Comparison of ENCODE assay signal across 21 cellular contexts in genomic region chr2:233455491-233455890, GRCh38.
A peak's percentile ranks its signal among the peaks of the same experiment; 100 is the strongest.
DNase-seq lines count a peak whose midpoint lies in the region; ATAC-seq, FAIRE-seq and TF ChIP-seq lines count a peak whose summit lies in the region.
"Had no signal": no experiment of that assay in that cellular context is flagged by ENCODE, and none has a peak within 500 bp of the region (broad histone marks: within the 10 kb centered on the region; RNA-seq: fewer than 3 reads in every experiment).

No MANE protein-coding gene starts in this region.

- H3K4me1 Mint-ChIP-seq in activated CD8-positive, alpha-beta T cell treated with anti-CD3 and anti-CD28 coated beads, Interleukin-2, amount 10 ng/mL, durations not matched to agents 7 days and 5 days (ENCODE audit: low read depth) = peaks cover 9% of the 10 kb centered on the region
- H3K4me1 Mint-ChIP-seq in activated CD8-positive, alpha-beta T cell treated with anti-CD3 and anti-CD28 coated beads for 36 hours (ENCODE audit: low read depth) = no peaks in the 10 kb centered on the region

- H3K79me2 ChIP-seq in HepG2 (ENCODE audit: insufficient read depth, low read length) = no peaks in the 10 kb centered on the region

- no peak for FAIRE-seq in HepG2 (lab: Jason Lieb, UNC)
- FAIRE-seq in urothelium cell line (lab: Jason Lieb, UNC) = no peak
- FAIRE-seq: G401.6, H1 had no signal

- no peaks in the 10 kb centered on the region for H3K9me3 ChIP-seq in right lobe of liver
- H3K9me3 ChIP-seq in HepG2 (ENCODE audit: low read length) = no peaks in the 10 kb centered on the region
- no peaks in the 10 kb centered on the region for H3K9me3 ChIP-seq in lower lobe of right lung
- H3K9me3 ChIP-seq in upper lobe of right lung = no peaks in the 10 kb centered on the region

- no peaks in the 10 kb centered on the region for H3K27me3 ChIP-seq in right lobe of liver
- no peaks in the 10 kb centered on the region for H3K27me3 ChIP-seq in HepG2 (ENCODE audit: control insufficient read depth in 1 of 2, insufficient read depth in 2 of 2, low read length in 2 of 2)
- H3K27me3 ChIP-seq in lower lobe of right lung (ENCODE audit: low read depth) = no peaks in the 10 kb centered on the region
- H3K27me3 ChIP-seq in upper lobe of right lung = no peaks in the 10 kb centered on the region

- ATAC-seq in activated CD8-positive, alpha-beta T cell treated with anti-CD3 and anti-CD28 coated beads, Interleukin-2, amount 10 ng/mL, durations not matched to agents 7 days and 5 days = no peak
- no peak for ATAC-seq in activated CD8-positive, alpha-beta T cell treated with anti-CD3 and anti-CD28 coated beads for 36 hours
- no peak for ATAC-seq in right lobe of liver
- ATAC-seq in HepG2 = no peak
- no peak for ATAC-seq in lower lobe of right lung
- ATAC-seq in upper lobe of right lung = no peak
- no peak for ATAC-seq in GM18505 (IDR thresholded peaks at IDR 0.05; ENCODE audit: unreplicated experiment)
- ATAC-seq: HCT116 had no signal

- no peak for TF ChIP-seq RAD21 in HepG2 (CRISPR knock-in tag; IDR thresholded peaks at IDR 0.05)

- H3K4me3 Mint-ChIP-seq in activated CD8-positive, alpha-beta T cell treated with anti-CD3 and anti-CD28 coated beads, Interleukin-2, amount 10 ng/mL, durations not matched to agents 7 days and 5 days = no peak overlapping the region
- no peak overlapping the region for H3K4me3 Mint-ChIP-seq in activated CD8-positive, alpha-beta T cell treated with anti-CD3 and anti-CD28 coated beads for 36 hours

- no peak for DNase-seq in activated CD8-positive, alpha-beta T cell treated with anti-CD3 and anti-CD28 coated beads, Interleukin-2, amount 10 ng/mL, durations not matched to agents 7 days and 5 days
- no peak for DNase-seq in activated CD8-positive, alpha-beta T cell treated with anti-CD3 and anti-CD28 coated beads for 36 hours
- DNase-seq in right lobe of liver (peak in 2 of 3 donors; percentile 7 to 20), HepG2 (ENCODE audit: low spot score) (no peak), lower lobe of right lung (peak; percentile 23), upper lobe of right lung (peak; percentile 45), urothelium cell line (ENCODE audit: low spot score) (no peak)
- DNase-seq: MV-4-11, NCI-H1105 treated with DMSO at 0.1 percent for 48 hours, NCI-H1694, NCI-H2081, NCI-H2171 treated with DMSO at 0.1 percent for 48 hours, NCI-H446, NCI-H526 treated with DMSO at 0.1 percent for 48 hours had no signal

- H3K27ac Mint-ChIP-seq in activated CD8-positive, alpha-beta T cell treated with anti-CD3 and anti-CD28 coated beads, Interleukin-2, amount 10 ng/mL, durations not matched to agents 7 days and 5 days = peak overlapping the region; percentile 15
- no peak overlapping the region for H3K27ac Mint-ChIP-seq in activated CD8-positive, alpha-beta T cell treated with anti-CD3 and anti-CD28 coated beads for 36 hours
- H3K27ac Mint-ChIP-seq: IgD-negative memory B cell had no signal

- TF ChIP-seq CTCF in activated CD8-positive, alpha-beta T cell treated with anti-CD3 and anti-CD28 coated beads for 36 hours (IDR thresholded peaks at IDR 0.05) = no peak
- no peak for TF ChIP-seq CTCF in right lobe of liver (IDR thresholded peaks at IDR 0.05)
- no peak for TF ChIP-seq CTCF in HepG2 (CRISPR knock-in tag; IDR thresholded peaks at IDR 0.05)
- no peak for TF ChIP-seq CTCF in lower lobe of right lung (IDR thresholded peaks at IDR 0.05)
- TF ChIP-seq CTCF in upper lobe of right lung (IDR thresholded peaks at IDR 0.05) = no peak

- no peaks in the 10 kb centered on the region for H3K4me1 ChIP-seq in right lobe of liver
- H3K4me1 ChIP-seq in HepG2 (ENCODE audit: insufficient read depth, low read length) = peaks cover 10% of the 10 kb centered on the region
- no peaks in the 10 kb centered on the region for H3K4me1 ChIP-seq in lower lobe of right lung
- H3K4me1 ChIP-seq in upper lobe of right lung = no peaks in the 10 kb centered on the region

- no TSS peak for BruUV-seq in HepG2 (replicated peaks; lab: Mats Ljungman, UMichigan)

- TF ChIP-seq POLR2A in right lobe of liver (IDR thresholded peaks at IDR 0.05) = no peak
- no peak for TF ChIP-seq POLR2A in HepG2 (IDR thresholded peaks at IDR 0.05; ENCODE audit: insufficient read depth in 1 of 2, low read depth in 2 of 2, low read length in 2 of 2)
- no peak for TF ChIP-seq POLR2A in GM18505 (IDR thresholded peaks at IDR 0.05; ENCODE audit: borderline replicate concordance, extremely low read depth, insufficient read depth, insufficient read length)

- H3K9me3 Mint-ChIP-seq in activated CD8-positive, alpha-beta T cell treated with anti-CD3 and anti-CD28 coated beads, Interleukin-2, amount 10 ng/mL, durations not matched to agents 7 days and 5 days (ENCODE audit: insufficient read depth) = no peaks in the 10 kb centered on the region
- H3K9me3 Mint-ChIP-seq in activated CD8-positive, alpha-beta T cell treated with anti-CD3 and anti-CD28 coated beads for 36 hours = no peaks in the 10 kb centered on the region
- H3K9me3 Mint-ChIP-seq: IgD-negative memory B cell had no signal

- 95% methylated on average over 3 of the region's 7 CpGs for WGBS in right lobe of liver (ENCODE audit: insufficient coverage, low coverage, low lambda C conversion rate, missing lambda C conversion rate)
- WGBS in HepG2 (ENCODE audit: low lambda C conversion rate) = 90% methylated on average over 7 of the region's 7 CpGs

- H3K36me3 Mint-ChIP-seq in activated CD8-positive, alpha-beta T cell treated with anti-CD3 and anti-CD28 coated beads, Interleukin-2, amount 10 ng/mL, durations not matched to agents 7 days and 5 days (ENCODE audit: low read depth) = peaks cover 60% of the 10 kb centered on the region
- H3K36me3 Mint-ChIP-seq in activated CD8-positive, alpha-beta T cell treated with anti-CD3 and anti-CD28 coated beads for 36 hours (ENCODE audit: low read depth) = peaks cover 32% of the 10 kb centered on the region

- H3K27me3 Mint-ChIP-seq in activated CD8-positive, alpha-beta T cell treated with anti-CD3 and anti-CD28 coated beads, Interleukin-2, amount 10 ng/mL, durations not matched to agents 7 days and 5 days (ENCODE audit: low read depth) = no peaks in the 10 kb centered on the region
- no peaks in the 10 kb centered on the region for H3K27me3 Mint-ChIP-seq in activated CD8-positive, alpha-beta T cell treated with anti-CD3 and anti-CD28 coated beads for 36 hours
- H3K27me3 Mint-ChIP-seq: IgD-negative memory B cell had no signal

- no peak overlapping the region for H3K4me2 ChIP-seq in HepG2 (ENCODE audit: low read depth, low read length)

- intact Hi-C loops in activated CD8-positive, alpha-beta T cell treated with anti-CD3 and anti-CD28 coated beads for 36 hours (cut with micrococcal nuclease) = no loop called here
- intact Hi-C loops in right lobe of liver (cut with DNase I) (no loop called here), HepG2 (cut with micrococcal nuclease; ENCODE audit: unreplicated experiment) (no loop called here), lower lobe of right lung (cut with DNase I) (no loop called here), upper lobe of right lung (cut with DNase I) (no loop called here)

- no peak overlapping the region for H3K9ac ChIP-seq in HepG2 (ENCODE audit: insufficient read depth, low read depth, low read length)

- no peaks in the 10 kb centered on the region for H4K20me1 ChIP-seq in HepG2 (ENCODE audit: insufficient read depth, low read length)

- TF ChIP-seq EP300 in HepG2 (IDR thresholded peaks at IDR 0.05; ENCODE audit: low read depth in 2 of 2, low read length in 2 of 2) (no peak), HepG2 (CRISPR knock-in tag; IDR thresholded peaks at IDR 0.05; ENCODE audit: borderline replicate concordance) (no peak)

- in situ Hi-C loops in HepG2 (cut with HindIII; ENCODE audit: extremely low pct_ligation_motif_present, low pct_unique_long_range_greater_than_20kb) = no loop called here

- no peak overlapping the region for H3K4me3 ChIP-seq in right lobe of liver
- no peak overlapping the region for H3K4me3 ChIP-seq in HepG2 (replicated peaks in 1 of 3; ENCODE audit: insufficient read depth in 1 of 3, low read depth in 2 of 3, low read length in 3 of 3)
- H3K4me3 ChIP-seq in lower lobe of right lung = no peak overlapping the region
- no peak overlapping the region for H3K4me3 ChIP-seq in upper lobe of right lung

- CTCF ChIA-PET in activated CD8-positive, alpha-beta T cell treated with anti-CD3 and anti-CD28 coated beads, Interleukin-2, amount 10 ng/mL, durations not matched to agents 7 days and 5 days (lab: Charles Lee) = interaction anchor here (1.7 kb wide), 1 partner anchor 123 kb away, joined by 3 read pairs; no protein-coding TSS in a partner anchor
- CTCF ChIA-PET in activated CD8-positive, alpha-beta T cell treated with anti-CD3 and anti-CD28 coated beads for 36 hours (lab: Charles Lee) = interaction anchor here (1.3 to 2.3 kb wide), 2 partner anchors 11 to 12 kb away, joined by 3 to 8 read pairs; no protein-coding TSS in a partner anchor
- CTCF ChIA-PET in HepG2 (lab: Yijun Ruan, JAX; ENCODE audit: low intra/inter-chr PET ratio, low total read pairs) = no interaction called here

- POLR2A ChIA-PET in activated CD8-positive, alpha-beta T cell treated with anti-CD3 and anti-CD28 coated beads, Interleukin-2, amount 10 ng/mL, durations not matched to agents 7 days and 5 days (lab: Charles Lee) = interaction anchor here (0.9 kb wide), 1 partner anchor 188 kb away, joined by 3 read pairs; no protein-coding TSS in a partner anchor
- POLR2A ChIA-PET in activated CD8-positive, alpha-beta T cell treated with anti-CD3 and anti-CD28 coated beads for 36 hours (lab: Charles Lee) = interaction anchor here (0.6 kb wide), 1 partner anchor 261 kb away, joined by 3 read pairs; no protein-coding TSS in a partner anchor
- POLR2A ChIA-PET in HepG2 (lab: Yijun Ruan, JAX) = no interaction called here

- H2AFZ ChIP-seq in HepG2 (ENCODE audit: low read length) = no peak overlapping the region

- H3K27ac ChIP-seq in right lobe of liver (no peak overlapping the region), HepG2 (ENCODE audit: extremely low read length, insufficient read depth, low read length) (no peak overlapping the region), lower lobe of right lung (no peak overlapping the region), upper lobe of right lung (no peak overlapping the region)
- H3K27ac ChIP-seq: 22Rv1, C4-2B had no signal

- H3K36me3 ChIP-seq in right lobe of liver (peaks cover 0 to 26% (median 13%) of the 10 kb centered on the region in 4 donors), HepG2 (replicated peaks in 1 of 2; ENCODE audit: control insufficient read depth in 1 of 2, insufficient read depth in 2 of 2, low read length in 2 of 2) (peaks cover 39 to 85% of the 10 kb centered on the region in 2 experiments), lower lobe of right lung (peaks cover 100% of the 10 kb centered on the region), upper lobe of right lung (peaks cover 96% of the 10 kb centered on the region)

TF ChIP-seq in HepG2, 621 proteins besides CTCF, POLR2A, EP300 and RAD21 (continues in another document):
- no peak for TF ChIP-seq ZNF891 (CRISPR knock-in tag; IDR thresholded peaks at IDR 0.05)

Comparison
In these comparisons a context has a peak if more than half of its experiments do, and no peak if none do; other contexts are left out.
1. DNase-seq: peak in right lobe of liver (2 of 3), lower lobe of right lung (single experiment) and upper lobe of right lung (single experiment); none in activated CD8-positive, alpha-beta T cell treated with anti-CD3 and anti-CD28 coated beads, Interleukin-2, amount 10 ng/mL, durations not matched to agents 7 days and 5 days (single experiment), activated CD8-positive, alpha-beta T cell treated with anti-CD3 and anti-CD28 coated beads for 36 hours (single experiment), HepG2 (single experiment) and urothelium cell line (single experiment).